1 cellular context compared by ENCODE assay signal in the genomic region with DNA sequence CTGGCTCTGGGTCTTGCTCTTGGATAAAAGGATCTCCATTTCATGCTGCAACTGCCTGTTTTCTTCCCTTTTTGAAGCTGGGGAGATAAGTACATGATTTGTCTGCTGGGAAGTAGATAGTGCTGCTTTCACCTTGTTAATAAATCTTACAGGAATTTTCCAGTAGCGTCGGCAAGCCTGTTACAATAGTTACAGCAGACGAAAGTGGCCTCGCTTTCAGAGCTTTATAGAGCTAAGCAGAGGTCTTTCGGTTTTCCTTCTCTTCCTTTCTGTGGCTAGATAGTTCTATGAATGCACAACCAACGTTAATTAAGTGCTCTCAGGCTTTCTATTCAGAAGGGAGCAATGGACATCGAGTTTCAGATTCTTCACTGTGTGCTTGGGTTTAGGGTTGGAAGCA.
TF ChIP-seq lines count a peak whose summit lies in the region.

No MANE protein-coding gene starts in this region.

TF ChIP-seq in IMR-90, 13 proteins besides CTCF, POLR2A, EP300 and RAD21 (continued from another document):
- TF ChIP-seq, protein P1, sequence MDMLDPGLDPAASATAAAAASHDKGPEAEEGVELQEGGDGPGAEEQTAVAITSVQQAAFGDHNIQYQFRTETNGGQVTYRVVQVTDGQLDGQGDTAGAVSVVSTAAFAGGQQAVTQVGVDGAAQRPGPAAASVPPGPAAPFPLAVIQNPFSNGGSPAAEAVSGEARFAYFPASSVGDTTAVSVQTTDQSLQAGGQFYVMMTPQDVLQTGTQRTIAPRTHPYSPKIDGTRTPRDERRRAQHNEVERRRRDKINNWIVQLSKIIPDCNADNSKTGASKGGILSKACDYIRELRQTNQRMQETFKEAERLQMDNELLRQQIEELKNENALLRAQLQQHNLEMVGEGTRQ (IDR thresholded peaks at IDR 0.05; ENCODE audit: low read depth, low read length), result no peak
- TF ChIP-seq RFX5 (IDR thresholded peaks at IDR 0.05; ENCODE audit: low read depth, low read length) (no peak), FOS (IDR thresholded peaks at IDR 0.05; ENCODE audit: low read depth, low read length) (no peak), CHD1 (IDR thresholded peaks at IDR 0.05; ENCODE audit: low read depth, low read length) (no peak), SMC3 (IDR thresholded peaks at IDR 0.05; ENCODE audit: low read depth, low read length) (no peak), MXI1 (IDR thresholded peaks at IDR 0.05; ENCODE audit: borderline replicate concordance, low read depth, low read length) (no peak), CEBPB (IDR thresholded peaks at IDR 0.05; ENCODE audit: low read depth, low read length) (no peak), MAFK (IDR thresholded peaks at IDR 0.05; ENCODE audit: low read depth, low read length) (no peak)
- TF ChIP-seq, protein P2, sequence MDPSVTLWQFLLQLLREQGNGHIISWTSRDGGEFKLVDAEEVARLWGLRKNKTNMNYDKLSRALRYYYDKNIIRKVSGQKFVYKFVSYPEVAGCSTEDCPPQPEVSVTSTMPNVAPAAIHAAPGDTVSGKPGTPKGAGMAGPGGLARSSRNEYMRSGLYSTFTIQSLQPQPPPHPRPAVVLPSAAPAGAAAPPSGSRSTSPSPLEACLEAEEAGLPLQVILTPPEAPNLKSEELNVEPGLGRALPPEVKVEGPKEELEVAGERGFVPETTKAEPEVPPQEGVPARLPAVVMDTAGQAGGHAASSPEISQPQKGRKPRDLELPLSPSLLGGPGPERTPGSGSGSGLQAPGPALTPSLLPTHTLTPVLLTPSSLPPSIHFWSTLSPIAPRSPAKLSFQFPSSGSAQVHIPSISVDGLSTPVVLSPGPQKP (IDR thresholded peaks at IDR 0.05; ENCODE audit: borderline replicate concordance, low read depth, low read length), result no peak
TF ChIP-seq in IMR-90: peak in this region for 0.
